Comparison of ENCODE assay signal across 1 cellular context in the genomic region with DNA sequence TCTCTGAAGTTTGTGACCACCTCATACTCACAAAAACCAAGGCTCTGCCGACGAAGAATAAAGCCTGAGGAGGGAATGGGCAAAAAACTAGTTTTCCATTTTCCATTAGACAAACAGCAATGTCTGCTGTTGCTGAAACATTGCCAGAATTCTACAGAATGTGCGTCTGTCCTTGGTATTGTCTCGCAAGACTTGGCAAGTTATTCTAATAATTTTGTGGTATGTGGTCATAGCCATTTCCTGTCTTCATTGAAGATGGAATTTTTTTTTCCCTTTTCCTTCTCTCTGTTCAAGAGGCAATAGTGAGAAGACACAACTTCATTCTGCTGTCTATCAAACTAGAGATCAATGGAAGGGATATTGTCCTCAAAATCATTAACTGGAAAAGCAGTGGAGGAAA.
TF ChIP-seq lines count a peak whose summit lies in the region.

No MANE protein-coding gene starts in this region.

TF ChIP-seq in Ishikawa, 13 proteins besides CTCF, POLR2A, EP300 and RAD21 (continued from another document):
- TF ChIP-seq FOXM1 (IDR thresholded peaks at IDR 0.05; ENCODE audit: borderline replicate concordance, low read depth) (peak; percentile 76; the same call in 1 of the 2 replicates), YY1 (IDR thresholded peaks at IDR 0.05; ENCODE audit: low read depth) (peak; percentile 56; the same call in 1 of the 2 replicates), TCF12 (IDR thresholded peaks at IDR 0.05; ENCODE audit: low read depth) (peak; percentile 80), CEBPB (IDR thresholded peaks at IDR 0.05) (0 out of 2 replicates have a peak, but pooled peaks have one; percentile 15), CREB1 (IDR thresholded peaks at IDR 0.05; ENCODE audit: low read depth) (no peak)
